In genomic region chrX:103629295-103630170, GRCh38 we compare ENCODE assay signal across 8 cellular contexts. TPM values are rescaled to one million over a fixed set of nuclear protein-coding genes. Genes with fewer than 3 reads are reported as not detected.
DNase-seq lines count a peak whose midpoint lies in the region; ATAC-seq and TF ChIP-seq lines count a peak whose summit lies in the region.

No MANE protein-coding gene starts in this region.

- no peaks in the 10 kb centered on the region for H3K9me3 Mint-ChIP-seq in osteocyte (ENCODE audit: unreplicated experiment)

- peak overlapping the region; percentile 79 for H3K4me3 Mint-ChIP-seq in osteocyte (ENCODE audit: unreplicated experiment)

- no peak for TF ChIP-seq CTCF in HL-60 (IDR thresholded peaks at IDR 0.05; ENCODE audit: insufficient read depth, low read length)
- TF ChIP-seq CTCF in OCI-LY7 (conservative IDR thresholded peaks at IDR 0.05; ENCODE audit: low read length) = peak; percentile 63
- peak in 2 of 6 experiments; percentile 15 to 33 for TF ChIP-seq CTCF in adrenal gland (IDR thresholded peaks at IDR 0.05)
- TF ChIP-seq CTCF in heart left ventricle (IDR thresholded peaks at IDR 0.05) = peak in 10 of 12 donors; percentile 12 to 66 (median 46)
- TF ChIP-seq CTCF in osteocyte (IDR thresholded peaks at IDR 0.05) = peak; percentile 66

- no peaks in the 10 kb centered on the region for H3K27me3 Mint-ChIP-seq in osteocyte (ENCODE audit: unreplicated experiment)

- H3K9me3 ChIP-seq in OCI-LY7 (ENCODE audit: low read length) = no peaks in the 10 kb centered on the region
- no peaks in the 10 kb centered on the region for H3K9me3 ChIP-seq in adrenal gland (replicated peaks in 1 of 3)
- no peaks in the 10 kb centered on the region for H3K9me3 ChIP-seq in heart left ventricle

- H2AFZ ChIP-seq in OCI-LY7 (ENCODE audit: low read length) = peak overlapping the region; percentile 99

- POLR2A ChIA-PET in OCI-LY7 (lab: Charles Lee) = interaction anchor here (0.6 to 1.6 kb wide), 5 partner anchors 24 to 930 kb away, joined by 3 to 13 read pairs (median 3); no protein-coding TSS in a partner anchor

- H3K27me3 ChIP-seq in HL-60 (ENCODE audit: insufficient read depth, poor library complexity, severe bottlenecking) (peaks cover 19% of the 10 kb centered on the region), adrenal gland (peaks cover 14% of the 10 kb centered on the region), heart left ventricle (peaks cover 0 to 15% (median 0%) of the 10 kb centered on the region in 9 donors)

- peak; percentile 46 for DNase-seq in AG08395 (ENCODE audit: low spot score)
- DNase-seq in HL-60 (ENCODE audit: low read depth in 1 of 2, low spot score in 1 of 2) = no peak
- DNase-seq in OCI-LY7 (ENCODE audit: low spot score) = peak; percentile 11
- peak; percentile 62 to 82 (median 68) for DNase-seq in adrenal gland
- DNase-seq in heart left ventricle = peak; percentile 66 to 77 (median 72)
- DNase-seq in osteocyte (ENCODE audit: extremely low spot score, unreplicated experiment) = no peak

- H3K79me2 ChIP-seq in OCI-LY7 (ENCODE audit: insufficient read depth, low read depth, low read length) = no peaks in the 10 kb centered on the region

- intact Hi-C loops in OCI-LY7 (cut with micrococcal nuclease; ENCODE audit: unreplicated experiment) = loop anchor here (2.0 kb wide), 1 partner anchor 57 kb away; the partner anchor contains the start of gene MORF4L2
- intact Hi-C loops in adrenal gland (cut with DNase I) = no loop called here
- intact Hi-C loops in heart left ventricle (cut with DNase I) = loop anchor here in 9 of 10 donors (2.0 to 10.0 kb wide), 6 partner anchors 45 to 97 kb away; partner anchors contain the start of genes MORF4L2 (in 4 of the 9) and TCEAL4 (in 1 of the 9)

- ATAC-seq in GM18907 (IDR thresholded peaks at IDR 0.05; ENCODE audit: unreplicated experiment) (peak; percentile 41), heart left ventricle (peak; percentile 90 to 94 (median 93)), HG03280 (IDR thresholded peaks at IDR 0.05; ENCODE audit: unreplicated experiment) (no peak)

- peaks cover 21% of the 10 kb centered on the region for H3K4me1 ChIP-seq in OCI-LY7 (ENCODE audit: insufficient read depth, low read length, poor library complexity, severe bottlenecking)
- H3K4me1 ChIP-seq in adrenal gland (replicated peaks in 1 of 2) = peaks cover 0 to 16% of the 10 kb centered on the region in 2 donors
- peaks cover 0 to 23% (median 4%) of the 10 kb centered on the region in 12 donors for H3K4me1 ChIP-seq in heart left ventricle

- peak overlapping the region; percentile 88 for H3K27ac Mint-ChIP-seq in osteocyte (ENCODE audit: unreplicated experiment)

- H3K36me3 Mint-ChIP-seq in osteocyte (ENCODE audit: unreplicated experiment) = no peaks in the 10 kb centered on the region

- no TSS peak for BruUV-seq in OCI-LY7 (replicated peaks; lab: Mats Ljungman, UMichigan)

- 0 to 27% (median 10%) methylated on average over 8 to 50 of the region's 50 CpGs for WGBS in adrenal gland, 4 donors
- 0 to 26% (median 12%) methylated on average over 45 to 50 of the region's 50 CpGs for WGBS in heart left ventricle, 4 donors

- no peak overlapping the region for H3K27ac ChIP-seq in HL-60 (replicated peaks)
- peak overlapping the region; percentile 81 for H3K27ac ChIP-seq in OCI-LY7 (ENCODE audit: low read depth, low read length, poor library complexity, severe bottlenecking)
- H3K27ac ChIP-seq in adrenal gland = peak overlapping the region; percentile 75 to 94 (median 85)
- H3K27ac ChIP-seq in heart left ventricle = peak overlapping the region; percentile 70 to 97 (median 93)

- peak in 1 of 2 donors; percentile 32 for TF ChIP-seq POLR2A in adrenal gland (IDR thresholded peaks at IDR 0.05)
- no peak for TF ChIP-seq POLR2A in heart left ventricle (IDR thresholded peaks at IDR 0.05)

- peak overlapping the region; percentile 96 for H3K4me2 ChIP-seq in OCI-LY7 (ENCODE audit: low read length)

- CTCF ChIA-PET in OCI-LY7 (lab: Charles Lee; ENCODE audit: unreplicated experiment) = interaction anchor here (0.5 to 0.8 kb wide), 3 partner anchors 22 to 767 kb away, joined by 3 to 6 read pairs (median 4); partner anchors contain the start of gene TCEAL3

- H3K9me2 ChIP-seq in OCI-LY7 (ENCODE audit: insufficient read depth, low read length) = no peaks in the 10 kb centered on the region

- H3K36me3 ChIP-seq in OCI-LY7 (ENCODE audit: insufficient read depth, low read length) (no peaks in the 10 kb centered on the region), adrenal gland (replicated peaks in 1 of 2) (no peaks in the 10 kb centered on the region), heart left ventricle (no peaks in the 10 kb centered on the region)

- H4K20me1 ChIP-seq in OCI-LY7 (ENCODE audit: insufficient read depth, low read length) = no peaks in the 10 kb centered on the region

- H3K4me3 ChIP-seq in HL-60 (replicated peaks; ENCODE audit: insufficient read depth, low read length) (peak overlapping the region; percentile 30), OCI-LY7 (ENCODE audit: low read depth, low read length, poor library complexity, severe bottlenecking) (peak overlapping the region; percentile 80), adrenal gland (peak overlapping the region in 3 of 4 donors; percentile 18 to 60 (median 33)), heart left ventricle (peak overlapping the region; percentile 39 to 94 (median 72))

- peaks cover 7% of the 10 kb centered on the region for H3K4me1 Mint-ChIP-seq in osteocyte (ENCODE audit: unreplicated experiment)

RNA-seq across cellular contexts. Expression of gene TCEAL1, which starts 0.8 kb away (rescaled TPM):
- 11.7 and 28.2 TPM in 2 replicates for total RNA-seq in OCI-LY7 (2014; rRNA removed; shearing (Covaris generic))
- total RNA-seq in OCI-LY7 (2022) = 17.4 and 18.1 TPM in 2 replicates
- 100 to 1,000 TPM in 2 of 8 donors, 10 to 100 TPM in 6; 51.0 to 240 (median 76.7) TPM for total RNA-seq in adrenal gland
- 10 to 100 TPM; 40.2 to 81.4 (median 64.6) TPM for polyA plus RNA-seq in adrenal gland
- total RNA-seq in heart left ventricle = 10 to 100 TPM; 18.8 to 33.2 (median 23.6) TPM
- polyA plus RNA-seq in heart left ventricle = 10 to 100 TPM; 16.4 to 23.1 TPM
- total RNA-seq in osteocyte = 29.3 and 29.8 TPM in 2 replicates

RNA-seq across cellular contexts. Expression of gene TCEAL3, which starts 21.8 kb away (rescaled TPM):
- total RNA-seq in OCI-LY7 (2014; rRNA removed; shearing (Covaris generic)) = 0.19 and 0.33 TPM in 2 replicates
- total RNA-seq in OCI-LY7 (2022) (4.0 and 5.5 TPM in 2 replicates), adrenal gland (10 to 100 TPM; 23.5 to 66.7 (median 45.9) TPM), heart left ventricle (10 to 100 TPM; 16.1 to 26.0 (median 20.2) TPM), osteocyte (36.5 and 38.4 TPM in 2 replicates)
- polyA plus RNA-seq in adrenal gland (100 to 1,000 TPM in 1 of 3 donors, 10 to 100 TPM in 2; 56.1 to 118 (median 87.1) TPM), heart left ventricle (10 to 100 TPM; 30.3 to 37.7 TPM)

RNA-seq across cellular contexts. Expression of gene TCEAL4, which starts 44.2 kb away (rescaled TPM):
- 4.5 and 15.1 TPM in 2 replicates for total RNA-seq in OCI-LY7 (2014; rRNA removed; shearing (Covaris generic))
- 8.8 and 9.9 TPM in 2 replicates for total RNA-seq in OCI-LY7 (2022)
- 100 to 1,000 TPM in 7 of 8 donors, 10 to 100 TPM in 1; 64.9 to 158 (median 135) TPM for total RNA-seq in adrenal gland
- 100 to 1,000 TPM; 260 to 620 (median 476) TPM for polyA plus RNA-seq in adrenal gland
- 10 to 100 TPM; 50.9 to 75.3 (median 64.8) TPM for total RNA-seq in heart left ventricle
- polyA plus RNA-seq in heart left ventricle = 100 to 1,000 TPM; 105 to 176 TPM
- 95.3 and 96.4 TPM in 2 replicates for total RNA-seq in osteocyte

RNA-seq across cellular contexts. Expression of gene MORF4L2, which starts 57.0 kb away (rescaled TPM):
- total RNA-seq in OCI-LY7 (2014; rRNA removed; shearing (Covaris generic)) = 165 and 201 TPM in 2 replicates
- total RNA-seq in OCI-LY7 (2022) (223 and 257 TPM in 2 replicates), adrenal gland (100 to 1,000 TPM; 225 to 625 (median 366) TPM), heart left ventricle (100 to 1,000 TPM; 148 to 238 (median 189) TPM), osteocyte (417 and 433 TPM in 2 replicates)
- polyA plus RNA-seq in adrenal gland (100 to 1,000 TPM; 235 to 767 (median 243) TPM), heart left ventricle (100 to 1,000 TPM; 102 to 511 TPM)

Comparison
In these comparisons a context has a peak if more than half of its experiments do, and no peak if none do; other contexts are left out.
1. DNase-seq: peak in AG08395 (single experiment), OCI-LY7 (single experiment), adrenal gland (7 of 7) and heart left ventricle (5 of 5); none in HL-60 (0 of 2) and osteocyte (single experiment).
2. H3K4me3 ChIP-seq: peak in every context shown above with its lines; median percentile 80 in OCI-LY7; 72 in heart left ventricle; 33 in adrenal gland; 30 in HL-60.
3. intact Hi-C loops: an anchor here in OCI-LY7 (2.0 kb wide) and heart left ventricle (2.0 to 10.0 kb wide); none called in adrenal gland.